ENCODE assay signal across 8 cellular contexts in the genomic region with DNA sequence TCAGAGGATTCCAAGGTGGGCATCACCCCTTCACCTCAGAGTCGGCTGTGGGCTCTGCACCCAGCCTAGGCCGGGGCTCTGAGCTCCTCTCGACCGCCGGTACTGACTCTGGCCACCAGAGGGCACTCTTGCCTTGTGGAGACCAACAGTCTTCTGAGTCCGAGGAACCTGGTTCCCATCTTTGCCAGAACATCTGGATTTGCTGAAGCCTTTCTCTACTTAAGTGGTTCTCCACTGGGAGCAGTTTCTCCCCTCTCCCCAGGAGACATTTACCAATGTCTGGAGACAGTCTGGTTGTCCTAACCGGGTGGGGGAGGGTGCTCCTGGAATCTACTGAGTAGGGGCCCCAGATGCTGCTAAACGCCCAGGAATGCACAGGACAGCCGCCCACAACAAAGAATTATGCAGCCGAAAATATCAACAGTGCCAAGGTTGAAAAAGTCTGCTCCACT. TPM values are rescaled to one million over a fixed set of nuclear protein-coding genes. Genes with fewer than 3 reads are reported as not detected.
DNase-seq lines count a peak whose midpoint lies in the region; ATAC-seq, FAIRE-seq and TF ChIP-seq lines count a peak whose summit lies in the region.

No MANE protein-coding gene starts in this region.

- H3K27me3 ChIP-seq in GM23338 (ENCODE audit: insufficient read depth), result no peaks in the 10 kb centered on the region

- FAIRE-seq in kidney (lab: Jason Lieb, UNC), result no peak

- no peaks in the 10 kb centered on the region for H4K20me1 ChIP-seq in GM23338 (replicated peaks; ENCODE audit: insufficient read depth)

- H3F3A ChIP-seq in GM23338 (replicated peaks; ENCODE audit: low read depth), result no peaks in the 10 kb centered on the region

- H3K36me3 ChIP-seq in GM23338 (ENCODE audit: insufficient read depth) (no peaks in the 10 kb centered on the region), kidney (ENCODE audit: control insufficient read depth in 1 of 2, insufficient read depth in 2 of 2, low read length in 2 of 2) (no peaks in the 10 kb centered on the region)

- DNase-seq in AG10803 (ENCODE audit: low read depth) (peak; percentile 98), GM23338 (ENCODE audit: low spot score) (peak; percentile 96), NCI-H226 (peak; percentile 56), cardiac fibroblast (ENCODE audit: low read depth in 2 of 2) (peak; percentile 89 to 92), kidney (peak; percentile 91)
- peak; percentile 70 to 83 for DNase-seq in stimulated activated CD4-positive, alpha-beta T cell treated with anti-CD3 and anti-CD28 coated beads, Interleukin-1b, Interleukin-23, amount 100 ng/mL, for 1 hour (ENCODE audit: low read depth in 2 of 2)

- H3K36me3 Mint-ChIP-seq in GM23338 (ENCODE audit: low read depth), result no peaks in the 10 kb centered on the region; the same call in 2 of the 3 replicates

- H3K27ac ChIP-seq in GM23338 (ENCODE audit: low read depth), result no peak overlapping the region
- H3K27ac ChIP-seq in kidney (ENCODE audit: low read depth in 2 of 2, low read length in 2 of 2), result no peak overlapping the region

- H3K9me3 ChIP-seq in kidney (ENCODE audit: control insufficient read depth in 1 of 2, low read length in 2 of 2), result no peaks in the 10 kb centered on the region

- no peak overlapping the region for H3K9ac ChIP-seq in kidney (ENCODE audit: low read length in 2 of 2)

- H3K4me2 ChIP-seq in GM23338, result no peak overlapping the region

- H3K9me3 Mint-ChIP-seq in GM23338, result no peaks in the 10 kb centered on the region

- H2AFZ ChIP-seq in GM23338, result peak overlapping the region; percentile 75

- peaks cover 14% of the 10 kb centered on the region for H3K27me3 Mint-ChIP-seq in GM23338 (ENCODE audit: insufficient read depth, low read depth, poor library complexity)

- H3K4me3 Mint-ChIP-seq in GM23338, result no peak overlapping the region; the same call in 2 of the 3 replicates

- TF ChIP-seq CTCF in AG10803 (conservative IDR thresholded peaks at IDR 0.05; ENCODE audit: low read length), result peak; percentile 95
- TF ChIP-seq CTCF in GM23338 (conservative IDR thresholded peaks at IDR 0.05; ENCODE audit: low read depth in 2 of 2), result peak; percentile 93 to 99
- peak; percentile 93 for TF ChIP-seq CTCF in cardiac fibroblast (IDR thresholded peaks at IDR 0.05; ENCODE audit: low read depth, low read length)
- TF ChIP-seq CTCF in kidney (IDR thresholded peaks at IDR 0.05; ENCODE audit: borderline replicate concordance, extremely low read depth, insufficient read depth), result peak; percentile 95

- H3K79me2 ChIP-seq in GM23338 (replicated peaks; ENCODE audit: insufficient read depth), result no peaks in the 10 kb centered on the region

- H3K9me2 ChIP-seq in GM23338 (ENCODE audit: insufficient read depth), result no peaks in the 10 kb centered on the region

- ATAC-seq in GM23338, result peak; percentile 95
- ATAC-seq in activated CD4-positive, CD25-positive, alpha-beta regulatory T cell treated with anti-CD3 and anti-CD28 coated beads, Interleukin-2, amount 50 U/mL, for 24 hours, result peak; percentile 70 to 73
- no peak for ATAC-seq in GM21367 (IDR thresholded peaks at IDR 0.05; ENCODE audit: unreplicated experiment)

- H3K4me3 ChIP-seq in AG10803 (ENCODE audit: low read length), result no peak overlapping the region
- H3K4me3 ChIP-seq in GM23338, result no peak overlapping the region
- no peak overlapping the region for H3K4me3 ChIP-seq in cardiac fibroblast (replicated peaks in 1 of 2; ENCODE audit: low read depth in 2 of 2, low read length in 2 of 2)
- H3K4me3 ChIP-seq in kidney (ENCODE audit: low read length in 2 of 2), result no peak overlapping the region

- H3K4me1 Mint-ChIP-seq in GM23338, result peaks cover 20% of the 10 kb centered on the region

- intact Hi-C loops in kidney (cut with DNase I), result loop anchor here (5.0 kb wide), 1 partner anchor 67 kb away; no protein-coding TSS in a partner anchor

- no peak overlapping the region; the same call in 1 of the 2 replicates for H3K27ac Mint-ChIP-seq in GM23338

- H3K4me1 ChIP-seq in GM23338 (ENCODE audit: insufficient read depth) (peaks cover 22% of the 10 kb centered on the region), kidney (ENCODE audit: control insufficient read depth in 1 of 2, insufficient read depth in 1 of 2, low read depth in 1 of 2, low read length in 2 of 2) (no peaks in the 10 kb centered on the region)

TF ChIP-seq in GM23338, 12 proteins besides CTCF, POLR2A, EP300 and RAD21 (continues in another document):
- TF ChIP-seq, protein P1, sequence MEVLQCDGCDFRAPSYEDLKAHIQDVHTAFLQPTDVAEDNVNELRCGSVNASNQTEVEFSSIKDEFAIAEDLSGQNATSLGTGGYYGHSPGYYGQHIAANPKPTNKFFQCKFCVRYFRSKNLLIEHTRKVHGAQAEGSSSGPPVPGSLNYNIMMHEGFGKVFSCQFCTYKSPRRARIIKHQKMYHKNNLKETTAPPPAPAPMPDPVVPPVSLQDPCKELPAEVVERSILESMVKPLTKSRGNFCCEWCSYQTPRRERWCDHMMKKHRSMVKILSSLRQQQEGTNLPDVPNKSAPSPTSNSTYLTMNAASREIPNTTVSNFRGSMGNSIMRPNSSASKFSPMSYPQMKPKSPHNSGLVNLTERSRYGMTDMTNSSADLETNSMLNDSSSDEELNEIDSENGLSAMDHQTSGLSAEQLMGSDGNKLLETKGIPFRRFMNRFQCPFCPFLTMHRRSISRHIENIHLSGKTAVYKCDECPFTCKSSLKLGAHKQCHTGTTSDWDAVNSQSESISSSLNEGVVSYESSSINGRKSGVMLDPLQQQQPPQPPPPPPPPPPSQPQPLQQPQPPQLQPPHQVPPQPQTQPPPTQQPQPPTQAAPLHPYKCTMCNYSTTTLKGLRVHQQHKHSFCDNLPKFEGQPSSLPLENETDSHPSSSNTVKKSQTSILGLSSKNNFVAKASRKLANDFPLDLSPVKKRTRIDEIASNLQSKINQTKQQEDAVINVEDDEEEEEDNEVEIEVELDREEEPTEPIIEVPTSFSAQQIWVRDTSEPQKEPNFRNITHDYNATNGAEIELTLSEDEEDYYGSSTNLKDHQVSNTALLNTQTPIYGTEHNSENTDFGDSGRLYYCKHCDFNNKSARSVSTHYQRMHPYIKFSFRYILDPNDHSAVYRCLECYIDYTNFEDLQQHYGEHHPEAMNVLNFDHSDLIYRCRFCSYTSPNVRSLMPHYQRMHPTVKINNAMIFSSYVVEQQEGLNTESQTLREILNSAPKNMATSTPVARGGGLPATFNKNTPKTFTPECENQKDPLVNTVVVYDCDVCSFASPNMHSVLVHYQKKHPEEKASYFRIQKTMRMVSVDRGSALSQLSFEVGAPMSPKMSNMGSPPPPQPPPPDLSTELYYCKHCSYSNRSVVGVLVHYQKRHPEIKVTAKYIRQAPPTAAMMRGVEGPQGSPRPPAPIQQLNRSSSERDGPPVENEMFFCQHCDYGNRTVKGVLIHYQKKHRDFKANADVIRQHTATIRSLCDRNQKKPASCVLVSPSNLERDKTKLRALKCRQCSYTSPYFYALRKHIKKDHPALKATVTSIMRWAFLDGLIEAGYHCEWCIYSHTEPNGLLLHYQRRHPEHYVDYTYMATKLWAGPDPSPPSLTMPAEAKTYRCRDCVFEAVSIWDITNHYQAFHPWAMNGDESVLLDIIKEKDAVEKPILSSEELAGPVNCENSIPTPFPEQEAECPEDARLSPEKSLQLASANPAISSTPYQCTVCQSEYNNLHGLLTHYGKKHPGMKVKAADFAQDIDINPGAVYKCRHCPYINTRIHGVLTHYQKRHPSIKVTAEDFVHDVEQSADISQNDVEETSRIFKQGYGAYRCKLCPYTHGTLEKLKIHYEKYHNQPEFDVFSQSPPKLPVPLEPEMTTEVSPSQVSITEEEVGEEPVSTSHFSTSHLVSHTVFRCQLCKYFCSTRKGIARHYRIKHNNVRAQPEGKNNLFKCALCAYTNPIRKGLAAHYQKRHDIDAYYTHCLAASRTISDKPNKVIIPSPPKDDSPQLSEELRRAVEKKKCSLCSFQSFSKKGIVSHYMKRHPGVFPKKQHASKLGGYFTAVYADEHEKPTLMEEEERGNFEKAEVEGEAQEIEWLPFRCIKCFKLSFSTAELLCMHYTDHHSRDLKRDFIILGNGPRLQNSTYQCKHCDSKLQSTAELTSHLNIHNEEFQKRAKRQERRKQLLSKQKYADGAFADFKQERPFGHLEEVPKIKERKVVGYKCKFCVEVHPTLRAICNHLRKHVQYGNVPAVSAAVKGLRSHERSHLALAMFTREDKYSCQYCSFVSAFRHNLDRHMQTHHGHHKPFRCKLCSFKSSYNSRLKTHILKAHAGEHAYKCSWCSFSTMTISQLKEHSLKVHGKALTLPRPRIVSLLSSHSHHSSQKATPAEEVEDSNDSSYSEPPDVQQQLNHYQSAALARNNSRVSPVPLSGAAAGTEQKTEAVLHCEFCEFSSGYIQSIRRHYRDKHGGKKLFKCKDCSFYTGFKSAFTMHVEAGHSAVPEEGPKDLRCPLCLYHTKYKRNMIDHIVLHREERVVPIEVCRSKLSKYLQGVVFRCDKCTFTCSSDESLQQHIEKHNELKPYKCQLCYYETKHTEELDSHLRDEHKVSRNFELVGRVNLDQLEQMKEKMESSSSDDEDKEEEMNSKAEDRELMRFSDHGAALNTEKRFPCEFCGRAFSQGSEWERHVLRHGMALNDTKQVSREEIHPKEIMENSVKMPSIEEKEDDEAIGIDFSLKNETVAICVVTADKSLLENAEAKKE (CRISPR knock-in tag; IDR thresholded peaks at IDR 0.05), result 0 out of 2 replicates have a peak, but pooled peaks have one; percentile 49

RNA-seq across cellular contexts. Expression of gene ETV3L, which starts 9.4 kb away (rescaled TPM):
- total RNA-seq in GM23338 (2014; rRNA removed; shearing (Covaris generic)), result not detected in 2 replicates
- polyA plus RNA-seq in GM23338 (2016; fragmentation: Nextera tagmentation; extraction: Ambion mirVana), result not detected in 2 replicates
- not detected for total RNA-seq in kidney
- not detected for polyA plus RNA-seq in kidney (ENCODE audit: insufficient read depth, low read depth, low replicate concordance)

RNA-seq across cellular contexts. Expression of gene ARHGEF11, which starts 44.7 kb away (rescaled TPM):
- total RNA-seq in GM23338 (2014; rRNA removed; shearing (Covaris generic)), result 23.5 and 33.7 TPM in 2 replicates
- 11.1 and 12.3 TPM in 2 replicates for polyA plus RNA-seq in GM23338 (2016; fragmentation: Nextera tagmentation; extraction: Ambion mirVana)
- total RNA-seq in kidney, result 36.4 TPM
- polyA plus RNA-seq in kidney (ENCODE audit: insufficient read depth, low read depth, low replicate concordance), result 8.8 TPM

RNA-seq across cellular contexts. Expression of gene ETV3, which starts 48.0 kb away (rescaled TPM):
- 11.9 and 19.6 TPM in 2 replicates for total RNA-seq in GM23338 (2014; rRNA removed; shearing (Covaris generic))
- polyA plus RNA-seq in GM23338 (2016; fragmentation: Nextera tagmentation; extraction: Ambion mirVana) (7.6 and 8.1 TPM in 2 replicates), kidney (ENCODE audit: insufficient read depth, low read depth, low replicate concordance) (3.5 TPM)
- total RNA-seq in kidney, result 24.8 TPM
